In genomic region chr4:86416081-86416480, GRCh38 we compare ENCODE assay signal across 24 cellular contexts. TPM values are rescaled to one million over a fixed set of nuclear protein-coding genes. Genes with fewer than 3 reads are reported as not detected.
"Had no signal": no experiment of that assay in that cellular context is flagged by ENCODE, and none has a peak within 500 bp of the region (broad histone marks: within the 10 kb centered on the region; RNA-seq: fewer than 3 reads in every experiment).

No MANE protein-coding gene starts in this region.

- H3K36me3 ChIP-seq: adrenal gland, cardiac muscle cell, MG63, SJCRH30 had no signal

- H3K9me3 ChIP-seq: adrenal gland, MG63, SK-N-SH had no signal

- H3K27me3 ChIP-seq: adrenal gland, cardiac muscle cell, MG63, SJCRH30 had no signal

- H3K4me3 ChIP-seq: adrenal gland, cardiac muscle cell, MG63, SJCRH30 had no signal

- H3K27ac ChIP-seq: adrenal gland, cardiac muscle cell, RWPE1, SJCRH30 had no signal

- H3K4me1 ChIP-seq: adrenal gland had no signal

- H3K9ac ChIP-seq: SK-N-SH had no signal

- DNase-seq: activated CD4-positive, alpha-beta T cell treated with anti-CD3 and anti-CD28 coated beads for 4 hours; activated CD8-positive, alpha-beta memory T cell treated with anti-CD3 and anti-CD28 coated beads, Interleukin-2, amount 50 U/mL, for 4 hours; activated CD8-positive, alpha-beta T cell treated with anti-CD3 and anti-CD28 coated beads for 36 hours; activated naive CD4-positive, alpha-beta T cell treated with anti-CD3 and anti-CD28 coated beads, Interleukin-2, amount 50 U/mL, for 16 hours; activated naive CD8-positive, alpha-beta T cell treated with anti-CD3 and anti-CD28 coated beads, Interleukin-2, amount 10 ng/mL, durations not matched to agents 7 days and 5 days; adrenal gland; MG63; MV-4-11; NCI-H1092 treated with DMSO at 0.1 percent for 48 hours; NCI-H1417 treated with DMSO at 0.1 percent for 48 hours; NCI-H1694; NCI-H2029 treated with DMSO at 0.1 percent for 48 hours; NCI-H510A treated with DMSO at 0.1 percent for 48 hours; NCI-H69; NK-92 treated with Interleukin-12 subunit alpha and Interleukin-12 subunit beta, amount 100 ng/mL, for 24 hours; OCI-M1; Right ventricle myocardium superior; SJCRH30; SK-N-SH; T-helper 1 cell had no signal

- H3K4me2 ChIP-seq: SK-N-SH had no signal

- ATAC-seq: activated CD4-positive, CD25-positive, alpha-beta regulatory T cell treated with anti-CD3 and anti-CD28 coated beads, Interleukin-2, amount 50 U/mL, for 24 hours; activated CD8-positive, alpha-beta T cell treated with anti-CD3 and anti-CD28 coated beads for 36 hours; Panc1 had no signal

RNA-seq across cellular contexts. Expression of gene MAPK10, which starts 56.2 kb away (rescaled TPM):
- total RNA-seq: activated CD8-positive, alpha-beta T cell treated with anti-CD3 and anti-CD28 coated beads for 36 hours; activated naive CD8-positive, alpha-beta T cell treated with anti-CD3 and anti-CD28 coated beads, Interleukin-2, amount 10 ng/mL, durations not matched to agents 7 days and 5 days had no signal
